In genomic region chr1:43963890-43964289, GRCh38 we compare ENCODE assay signal across 21 cellular contexts.
"Had no signal": no experiment of that assay in that cellular context is flagged by ENCODE, and none has a peak within 500 bp of the region (broad histone marks: within the 10 kb centered on the region; RNA-seq: fewer than 3 reads in every experiment).

No MANE protein-coding gene starts in this region.

- H3K27me3 ChIP-seq: gastrocnemius medialis, neutrophil, right atrium auricular region, sigmoid colon, suprapubic skin, tibial artery had no signal

- H3K27ac ChIP-seq: epithelial cell of prostate, neutrophil, prostate gland, right atrium auricular region, sigmoid colon, suprapubic skin, tibial artery had no signal

- H3K36me3 ChIP-seq: prostate gland had no signal

- H3K4me1 ChIP-seq: prostate gland, right atrium auricular region, sigmoid colon, suprapubic skin, tibial artery had no signal

- H3K9me3 ChIP-seq: gastrocnemius medialis, mucosa of descending colon, neutrophil, prostate gland, right atrium auricular region, sigmoid colon, suprapubic skin, tibial artery had no signal

- DNase-seq: effector CD8-positive, alpha-beta T cell; endodermal cell; foreskin fibroblast; gastrocnemius medialis; head of caudate nucleus; mesenchymal stem cell; mucosa of descending colon; naive B cell; sigmoid colon; stimulated activated CD4-positive, alpha-beta T cell treated with anti-CD3 and anti-CD28 coated beads, Interleukin-15, amount 100 ng/mL, for 24 hours; stimulated activated CD4-positive, alpha-beta T cell treated with anti-CD3 and anti-CD28 coated beads, Interleukin-2, amount 100 ng/mL, for 48 hours; stimulated activated naive B cell treated with anti-CD40 and anti-IgM and Interleukin-4, amounts not matched to agents 10 μg/mL and 1 μg/mL and 100 μg/mL, for 72 hours; tibial artery had no signal

- H3K4me3 ChIP-seq: gastrocnemius medialis, mucosa of descending colon, prostate gland, right atrium auricular region, sigmoid colon, suprapubic skin, tibial artery had no signal

- ATAC-seq: esophagus mucosa; gastrocnemius medialis; left lobe of liver; mucosa of descending colon; natural killer cell treated with Interleukin-12 subunit alpha and Interleukin-12 subunit beta and Interleukin-15 and Interleukin-18, amount 100 ng/mL, for 72 hours; stimulated activated naive B cell treated with anti-CD40 and anti-IgM and Interleukin-4, amounts not matched to agents 10 μg/mL and 1 μg/mL and 100 μg/mL, for 72 hours had no signal
